In genomic region chr13:43676320-43676719, GRCh38 we compare ENCODE assay signal across 11 cellular contexts.
DNase-seq lines count a peak whose midpoint lies in the region; ATAC-seq and TF ChIP-seq lines count a peak whose summit lies in the region.
"Had no signal": no experiment of that assay in that cellular context is flagged by ENCODE, and none has a peak within 500 bp of the region (broad histone marks: within the 10 kb centered on the region; RNA-seq: fewer than 3 reads in every experiment).

No MANE protein-coding gene starts in this region.

- TF ChIP-seq CTCF in coronary artery (IDR thresholded peaks at IDR 0.05) (no peak), foreskin fibroblast (IDR thresholded peaks at IDR 0.05; ENCODE audit: low read depth, low read length) (no peak)

- H3K4me3 ChIP-seq in coronary artery (no peak overlapping the region), foreskin fibroblast (ENCODE audit: low read depth in 1 of 2, low read length in 2 of 2) (no peak overlapping the region)

- H3K9me3 Mint-ChIP-seq in stimulated activated naive CD8-positive, alpha-beta T cell treated with anti-CD3 and anti-CD28 coated beads, Interleukin-15, amount 100 ng/mL, for 72 hours, result peaks cover 0 to under 1% of the 10 kb centered on the region in 2 donors
- no peaks in the 10 kb centered on the region for H3K9me3 Mint-ChIP-seq in activated CD8-positive, alpha-beta memory T cell treated with anti-CD3 and anti-CD28 coated beads, Interleukin-2, amount 10 ng/mL, durations not matched to agents 7 days and 5 days (ENCODE audit: low read depth)

- CTCF ChIA-PET in activated CD8-positive, alpha-beta memory T cell treated with anti-CD3 and anti-CD28 coated beads, Interleukin-2, amount 10 ng/mL, durations not matched to agents 7 days and 5 days (lab: Charles Lee), result no interaction called here

- H3K4me3 Mint-ChIP-seq in stimulated activated naive CD8-positive, alpha-beta T cell treated with anti-CD3 and anti-CD28 coated beads, Interleukin-15, amount 100 ng/mL, for 72 hours, result no peak overlapping the region
- no peak overlapping the region for H3K4me3 Mint-ChIP-seq in activated CD8-positive, alpha-beta memory T cell treated with anti-CD3 and anti-CD28 coated beads, Interleukin-2, amount 10 ng/mL, durations not matched to agents 7 days and 5 days

- no peaks in the 10 kb centered on the region for H3K36me3 Mint-ChIP-seq in activated CD8-positive, alpha-beta memory T cell treated with anti-CD3 and anti-CD28 coated beads, Interleukin-2, amount 10 ng/mL, durations not matched to agents 7 days and 5 days

- peaks cover 8% of the 10 kb centered on the region for H3K27me3 Mint-ChIP-seq in stimulated activated naive CD8-positive, alpha-beta T cell treated with anti-CD3 and anti-CD28 coated beads, Interleukin-15, amount 100 ng/mL, for 72 hours
- H3K27me3 Mint-ChIP-seq in activated CD8-positive, alpha-beta memory T cell treated with anti-CD3 and anti-CD28 coated beads, Interleukin-2, amount 10 ng/mL, durations not matched to agents 7 days and 5 days, result peaks cover 18% of the 10 kb centered on the region

- H3K27ac Mint-ChIP-seq in stimulated activated naive CD8-positive, alpha-beta T cell treated with anti-CD3 and anti-CD28 coated beads, Interleukin-15, amount 100 ng/mL, for 72 hours, result no peak overlapping the region
- H3K27ac Mint-ChIP-seq in activated CD8-positive, alpha-beta memory T cell treated with anti-CD3 and anti-CD28 coated beads, Interleukin-2, amount 10 ng/mL, durations not matched to agents 7 days and 5 days, result no peak overlapping the region

- peak; percentile 39 for ATAC-seq in stimulated activated naive CD8-positive, alpha-beta T cell treated with anti-CD3 and anti-CD28 coated beads, Interleukin-15, amount 100 ng/mL, for 72 hours
- ATAC-seq in stimulated activated naive CD8-positive, alpha-beta T cell treated with anti-CD3 and anti-CD28 coated beads, Interleukin-15, Interleukin-2, amounts not matched to agents 100 U/mL and 50 U/mL, for 24 hours, result no peak
- ATAC-seq in GM21737 (IDR thresholded peaks at IDR 0.05; ENCODE audit: unreplicated experiment) (peak; percentile 92), HG03139 (IDR thresholded peaks at IDR 0.05; ENCODE audit: unreplicated experiment) (peak; percentile 92)
- ATAC-seq in activated CD8-positive, alpha-beta memory T cell treated with anti-CD3 and anti-CD28 coated beads, Interleukin-2, amount 10 ng/mL, durations not matched to agents 7 days and 5 days, result no peak

- no peak overlapping the region for H3K27ac ChIP-seq in coronary artery

- DNase-seq in stimulated activated naive CD8-positive, alpha-beta T cell treated with anti-CD3 and anti-CD28 coated beads, Interleukin-15, amount 100 ng/mL, for 72 hours, result no peak
- no peak for DNase-seq in stimulated activated naive CD8-positive, alpha-beta T cell treated with anti-CD3 and anti-CD28 coated beads, Interleukin-15, Interleukin-2, amounts not matched to agents 100 U/mL and 50 U/mL, for 24 hours
- no peak for DNase-seq in coronary artery (ENCODE audit: low spot score)
- no peak for DNase-seq in foreskin fibroblast
- DNase-seq in activated CD8-positive, alpha-beta memory T cell treated with anti-CD3 and anti-CD28 coated beads, Interleukin-2, amount 10 ng/mL, durations not matched to agents 7 days and 5 days, result no peak
- DNase-seq in cardiac septum (ENCODE audit: low spot score), result no peak
- DNase-seq: activated T-cell treated with anti-CD3 and anti-CD28 coated beads for 4 hours, NCI-H1092, small intestine had no signal

- intact Hi-C loops in cardiac septum (cut with DNase I), result no loop called here

- no peaks in the 10 kb centered on the region for H3K4me1 Mint-ChIP-seq in stimulated activated naive CD8-positive, alpha-beta T cell treated with anti-CD3 and anti-CD28 coated beads, Interleukin-15, amount 100 ng/mL, for 72 hours
- H3K4me1 Mint-ChIP-seq in activated CD8-positive, alpha-beta memory T cell treated with anti-CD3 and anti-CD28 coated beads, Interleukin-2, amount 10 ng/mL, durations not matched to agents 7 days and 5 days, result no peaks in the 10 kb centered on the region

Comparison
In these comparisons a context has a peak if more than half of its experiments do, and no peak if none do; other contexts are left out.
1. ATAC-seq: peak in stimulated activated naive CD8-positive, alpha-beta T cell treated with anti-CD3 and anti-CD28 coated beads, Interleukin-15, amount 100 ng/mL, for 72 hours (single experiment), GM21737 (single experiment) and HG03139 (single experiment); none in stimulated activated naive CD8-positive, alpha-beta T cell treated with anti-CD3 and anti-CD28 coated beads, Interleukin-15, Interleukin-2, amounts not matched to agents 100 U/mL and 50 U/mL, for 24 hours (single experiment) and activated CD8-positive, alpha-beta memory T cell treated with anti-CD3 and anti-CD28 coated beads, Interleukin-2, amount 10 ng/mL, durations not matched to agents 7 days and 5 days (single experiment).